9 cellular contexts compared by ENCODE assay signal in genomic region chr5:128081111-128081865, GRCh38. TPM values are rescaled to one million over a fixed set of nuclear protein-coding genes. Genes with fewer than 3 reads are reported as not detected.
DNase-seq lines count a peak whose midpoint lies in the region; TF ChIP-seq lines count a peak whose summit lies in the region.
"Had no signal": no experiment of that assay in that cellular context is flagged by ENCODE, and none has a peak within 500 bp of the region (broad histone marks: within the 10 kb centered on the region; RNA-seq: fewer than 3 reads in every experiment).

No MANE protein-coding gene starts in this region.

- H3K4me1 ChIP-seq in osteoblast (ENCODE audit: insufficient read depth, low read length), result peaks cover 16% of the 10 kb centered on the region

- peak overlapping the region; percentile 100 for H3K4me2 ChIP-seq in osteoblast (ENCODE audit: insufficient read depth, low read length)

- H3K27ac ChIP-seq in osteoblast (ENCODE audit: low read depth, low read length), result peak overlapping the region; percentile 79

- peaks cover 11% of the 10 kb centered on the region for H4K20me1 ChIP-seq in osteoblast (ENCODE audit: insufficient read depth, low read length)

- H3K4me3 ChIP-seq in cardiac fibroblast (replicated peaks in 1 of 2; ENCODE audit: low read depth in 2 of 2, low read length in 2 of 2) (peak overlapping the region in 1 of 2 donors; percentile 88), osteoblast (ENCODE audit: insufficient read depth, low read length) (peak overlapping the region; percentile 75)
- H3K4me3 ChIP-seq: lung had no signal

- in situ Hi-C loops in Caki2 (cut with HindIII; ENCODE audit: low pct_unique_long_range_greater_than_20kb, low sequenced_read_pairs), result no loop called here

- H3K79me2 ChIP-seq in osteoblast (ENCODE audit: insufficient read depth, low read length), result peaks cover 63% of the 10 kb centered on the region

- H2AFZ ChIP-seq in osteoblast (ENCODE audit: low read length), result peak overlapping the region; percentile 89

- H3K27me3 ChIP-seq in osteoblast (ENCODE audit: insufficient read depth, low read length), result no peaks in the 10 kb centered on the region

- DNase-seq in Caki2 (ENCODE audit: low read depth), result peak; percentile 30
- DNase-seq in LoVo (ENCODE audit: low spot score), result peak; percentile 32
- peak; percentile 20 to 33 for DNase-seq in cardiac fibroblast (ENCODE audit: low read depth in 2 of 2)
- peak; percentile 48 for DNase-seq in osteoblast (ENCODE audit: insufficient read length, low spot score, missing footprints)
- DNase-seq in HuH-7.5 (ENCODE audit: low spot score), result no peak
- no peak for DNase-seq in SIG-M5 (lab: John Stamatoyannopoulos, UW)
- no peak for DNase-seq in NOMO-1 treated with DMSO at 0.1 percent for 48 hours (lab: John Stamatoyannopoulos, UW; ENCODE audit: unreplicated experiment)
- DNase-seq in activated CD8-positive, alpha-beta memory T cell treated with anti-CD3 and anti-CD28 coated beads, Interleukin-2, amount 50 U/mL, for 48 hours, result no peak

- TF ChIP-seq CTCF in cardiac fibroblast (IDR thresholded peaks at IDR 0.05; ENCODE audit: low read depth, low read length) (peak; percentile 13), osteoblast (IDR thresholded peaks at IDR 0.05; ENCODE audit: extremely low read depth, low read depth, low read length) (peak; percentile 34)

- H3K9me3 ChIP-seq in osteoblast (ENCODE audit: low read depth, low read length), result no peaks in the 10 kb centered on the region

- H3K36me3 ChIP-seq in osteoblast (ENCODE audit: insufficient read depth, low read length), result no peaks in the 10 kb centered on the region

RNA-seq across cellular contexts. Expression of gene SLC12A2, which starts 2.3 kb away (rescaled TPM):
- 4.5 and 5.1 TPM in 2 replicates for total RNA-seq in Caki2 (2014; rRNA removed; shearing (Covaris generic); ENCODE audit: low replicate concordance)
- total RNA-seq in osteoblast, result 25.3 and 31.2 TPM in 2 replicates

Comparison
In these comparisons a context has a peak if more than half of its experiments do, and no peak if none do; other contexts are left out.
1. DNase-seq: peak in Caki2 (single experiment), LoVo (single experiment), cardiac fibroblast (2 of 2) and osteoblast (single experiment); none in HuH-7.5 (single experiment), SIG-M5 (single experiment), NOMO-1 treated with DMSO at 0.1 percent for 48 hours (single experiment) and activated CD8-positive, alpha-beta memory T cell treated with anti-CD3 and anti-CD28 coated beads, Interleukin-2, amount 50 U/mL, for 48 hours (single experiment).